ENCODE assay signal across 1 cellular context in the genomic region with DNA sequence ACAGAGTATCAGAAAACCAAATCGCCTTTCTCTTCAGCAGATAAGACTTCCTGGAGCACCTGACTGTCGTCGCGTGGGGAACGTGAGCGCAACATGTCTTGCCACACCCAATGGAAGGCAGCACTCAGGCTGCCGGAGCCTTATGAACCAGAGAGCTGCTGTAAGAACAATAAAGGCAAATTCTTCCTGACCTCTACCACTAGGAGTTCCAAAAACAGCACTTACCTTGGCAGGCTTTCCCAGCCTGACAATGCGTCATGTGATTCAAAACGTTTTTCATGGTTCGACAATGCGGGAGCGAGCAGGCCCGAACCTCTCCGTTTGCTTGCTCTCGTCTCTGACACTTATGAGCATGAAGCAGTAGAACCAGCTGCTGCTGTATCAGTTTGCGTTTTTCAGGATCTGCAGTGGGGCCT.
TF ChIP-seq lines count a peak whose summit lies in the region.

No MANE protein-coding gene starts in this region.

TF ChIP-seq in HCT116, 20 proteins besides CTCF, POLR2A, EP300 and RAD21 (continued from another document):
- TF ChIP-seq, protein P1, sequence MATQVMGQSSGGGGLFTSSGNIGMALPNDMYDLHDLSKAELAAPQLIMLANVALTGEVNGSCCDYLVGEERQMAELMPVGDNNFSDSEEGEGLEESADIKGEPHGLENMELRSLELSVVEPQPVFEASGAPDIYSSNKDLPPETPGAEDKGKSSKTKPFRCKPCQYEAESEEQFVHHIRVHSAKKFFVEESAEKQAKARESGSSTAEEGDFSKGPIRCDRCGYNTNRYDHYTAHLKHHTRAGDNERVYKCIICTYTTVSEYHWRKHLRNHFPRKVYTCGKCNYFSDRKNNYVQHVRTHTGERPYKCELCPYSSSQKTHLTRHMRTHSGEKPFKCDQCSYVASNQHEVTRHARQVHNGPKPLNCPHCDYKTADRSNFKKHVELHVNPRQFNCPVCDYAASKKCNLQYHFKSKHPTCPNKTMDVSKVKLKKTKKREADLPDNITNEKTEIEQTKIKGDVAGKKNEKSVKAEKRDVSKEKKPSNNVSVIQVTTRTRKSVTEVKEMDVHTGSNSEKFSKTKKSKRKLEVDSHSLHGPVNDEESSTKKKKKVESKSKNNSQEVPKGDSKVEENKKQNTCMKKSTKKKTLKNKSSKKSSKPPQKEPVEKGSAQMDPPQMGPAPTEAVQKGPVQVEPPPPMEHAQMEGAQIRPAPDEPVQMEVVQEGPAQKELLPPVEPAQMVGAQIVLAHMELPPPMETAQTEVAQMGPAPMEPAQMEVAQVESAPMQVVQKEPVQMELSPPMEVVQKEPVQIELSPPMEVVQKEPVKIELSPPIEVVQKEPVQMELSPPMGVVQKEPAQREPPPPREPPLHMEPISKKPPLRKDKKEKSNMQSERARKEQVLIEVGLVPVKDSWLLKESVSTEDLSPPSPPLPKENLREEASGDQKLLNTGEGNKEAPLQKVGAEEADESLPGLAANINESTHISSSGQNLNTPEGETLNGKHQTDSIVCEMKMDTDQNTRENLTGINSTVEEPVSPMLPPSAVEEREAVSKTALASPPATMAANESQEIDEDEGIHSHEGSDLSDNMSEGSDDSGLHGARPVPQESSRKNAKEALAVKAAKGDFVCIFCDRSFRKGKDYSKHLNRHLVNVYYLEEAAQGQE (IDR thresholded peaks at IDR 0.05; ENCODE audit: low read depth): no peak
- TF ChIP-seq, protein P2, sequence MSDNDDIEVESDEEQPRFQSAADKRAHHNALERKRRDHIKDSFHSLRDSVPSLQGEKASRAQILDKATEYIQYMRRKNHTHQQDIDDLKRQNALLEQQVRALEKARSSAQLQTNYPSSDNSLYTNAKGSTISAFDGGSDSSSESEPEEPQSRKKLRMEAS (IDR thresholded peaks at IDR 0.05): no peak
